Comparison of ENCODE assay signal across 12 cellular contexts in the genomic region with DNA sequence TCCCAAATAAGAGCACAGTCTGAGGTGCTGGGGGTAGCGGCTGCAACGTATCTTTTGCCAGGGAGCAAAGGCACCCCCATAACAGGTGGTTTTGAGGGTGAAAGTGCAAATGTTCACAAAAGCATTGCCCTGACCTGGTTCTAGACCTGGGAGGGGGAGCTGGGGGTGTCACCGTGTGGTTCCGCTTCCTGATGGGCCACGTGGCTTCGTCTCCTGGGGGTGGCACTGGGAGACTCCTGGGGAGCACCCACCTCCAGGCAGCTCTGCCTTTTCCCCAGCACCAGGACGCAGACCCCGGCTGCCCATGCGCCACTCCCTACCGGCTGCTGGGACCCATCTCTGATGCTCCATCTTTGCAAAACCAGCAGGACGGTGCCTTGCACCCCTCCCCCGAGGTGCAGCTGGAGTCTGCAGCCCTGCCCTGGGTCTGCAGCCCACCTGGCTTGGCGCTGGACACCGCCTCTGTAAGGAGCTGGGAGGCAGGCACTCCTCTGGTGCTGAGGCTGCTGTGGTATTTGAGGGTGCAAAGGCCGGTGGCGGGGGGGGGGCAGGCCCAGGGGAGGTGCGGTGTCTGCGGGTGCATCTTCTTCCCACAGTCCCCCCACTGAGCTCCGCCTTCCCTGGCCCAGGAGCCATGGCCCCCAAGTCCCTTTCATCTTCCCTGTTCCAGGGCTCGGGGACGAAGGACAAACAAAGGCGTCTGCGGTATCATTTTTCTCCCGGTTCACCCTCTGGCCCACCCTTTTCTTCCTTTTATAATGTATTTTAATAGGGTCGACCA.
"Had no signal": no experiment of that assay in that cellular context is flagged by ENCODE, and none has a peak within 500 bp of the region (broad histone marks: within the 10 kb centered on the region; RNA-seq: fewer than 3 reads in every experiment).

No MANE protein-coding gene starts in this region.

- H3K36me3 Mint-ChIP-seq: activated naive CD4-positive, alpha-beta T cell treated with anti-CD3 and anti-CD28 coated beads, Interleukin-2, amount 50 U/mL, for 24 hours; stimulated activated effector memory CD8-positive, alpha-beta T cell treated with anti-CD3 and anti-CD28 coated beads, Interleukin-12 subunit alpha, Interleukin-12 subunit beta, amount 100 ng/mL, for 72 hours had no signal

- FAIRE-seq: urothelium cell line had no signal

- H3K4me1 ChIP-seq: foreskin keratinocyte had no signal

- H3K27me3 Mint-ChIP-seq: activated naive CD4-positive, alpha-beta T cell treated with anti-CD3 and anti-CD28 coated beads, Interleukin-2, amount 50 U/mL, for 24 hours had no signal

- H3K27ac ChIP-seq: body of pancreas, foreskin keratinocyte, neutrophil, sigmoid colon, thyroid gland had no signal

- ATAC-seq: body of pancreas; foreskin keratinocyte; stimulated activated effector memory CD8-positive, alpha-beta T cell treated with anti-CD3 and anti-CD28 coated beads, Interleukin-12 subunit alpha, Interleukin-12 subunit beta, amount 100 ng/mL, for 72 hours had no signal

- H3K9me3 Mint-ChIP-seq: activated naive CD4-positive, alpha-beta T cell treated with anti-CD3 and anti-CD28 coated beads, Interleukin-2, amount 50 U/mL, for 24 hours; stimulated activated effector memory CD8-positive, alpha-beta T cell treated with anti-CD3 and anti-CD28 coated beads, Interleukin-12 subunit alpha, Interleukin-12 subunit beta, amount 100 ng/mL, for 72 hours had no signal

- DNase-seq: activated CD4-positive, CD25-positive, alpha-beta regulatory T cell treated with anti-CD3 and anti-CD28 coated beads, Interleukin-2, amount 50 U/mL, for 72 hours; activated effector memory CD4-positive, alpha-beta T cell treated with Interleukin-2 at 50 U/mL for 16 hours; body of pancreas; effector CD8-positive, alpha-beta T cell; foreskin keratinocyte; midbrain; sigmoid colon; thyroid gland had no signal

- H3K36me3 ChIP-seq: neutrophil, sigmoid colon, thyroid gland had no signal

- H3K4me3 Mint-ChIP-seq: activated naive CD4-positive, alpha-beta T cell treated with anti-CD3 and anti-CD28 coated beads, Interleukin-2, amount 50 U/mL, for 24 hours; stimulated activated effector memory CD8-positive, alpha-beta T cell treated with anti-CD3 and anti-CD28 coated beads, Interleukin-12 subunit alpha, Interleukin-12 subunit beta, amount 100 ng/mL, for 72 hours had no signal

- H3K4me3 ChIP-seq: body of pancreas, sigmoid colon, thyroid gland had no signal

- H3K27me3 ChIP-seq: body of pancreas, sigmoid colon, thyroid gland had no signal

- H3K9me3 ChIP-seq: body of pancreas, neutrophil, sigmoid colon, thyroid gland had no signal

- H3K27ac Mint-ChIP-seq: stimulated activated effector memory CD8-positive, alpha-beta T cell treated with anti-CD3 and anti-CD28 coated beads, Interleukin-12 subunit alpha, Interleukin-12 subunit beta, amount 100 ng/mL, for 72 hours had no signal
